Comparison of ENCODE assay signal across 15 cellular contexts in the genomic region with DNA sequence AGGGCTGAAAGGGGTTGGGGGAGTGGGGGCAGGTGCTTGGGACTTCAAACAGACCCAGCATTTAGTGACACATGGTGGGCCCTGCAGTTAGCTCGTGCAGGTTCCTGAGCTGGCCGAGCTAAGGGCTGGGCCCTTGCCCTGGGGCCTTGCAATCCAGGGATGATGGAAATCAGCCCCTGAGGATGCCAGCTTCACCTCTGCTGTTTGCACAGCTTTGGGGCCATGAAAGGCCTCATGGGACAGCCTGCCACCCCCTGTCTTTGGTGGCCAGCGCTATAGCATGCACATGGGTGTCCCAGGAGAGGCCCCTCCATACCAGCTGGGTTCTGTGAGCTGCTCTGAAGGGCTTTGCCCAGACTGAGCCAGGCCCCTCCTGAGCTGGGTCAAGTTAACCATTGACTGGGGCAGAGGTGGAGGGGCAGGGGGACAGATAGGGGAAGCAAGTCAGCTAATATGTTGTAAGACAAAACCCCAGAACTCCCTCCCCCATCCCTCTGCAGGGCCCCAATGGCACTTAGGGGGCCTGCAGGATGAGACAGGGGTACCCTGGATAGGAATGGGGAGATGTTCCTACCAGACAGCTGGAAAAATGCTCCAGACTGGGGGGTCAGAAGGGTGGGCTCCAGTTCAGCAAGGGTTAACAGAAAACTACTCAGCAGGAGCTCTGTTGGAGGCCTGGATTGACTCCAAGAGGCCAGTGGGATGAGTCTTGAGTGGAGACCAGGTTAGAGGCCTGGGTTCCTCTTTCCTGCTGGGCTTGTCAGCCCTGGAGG. TPM values are rescaled to one million over a fixed set of nuclear protein-coding genes. Genes with fewer than 3 reads are reported as not detected.
DNase-seq lines count a peak whose midpoint lies in the region; ATAC-seq and TF ChIP-seq lines count a peak whose summit lies in the region.
"Had no signal": no experiment of that assay in that cellular context is flagged by ENCODE, and none has a peak within 500 bp of the region (broad histone marks: within the 10 kb centered on the region; RNA-seq: fewer than 3 reads in every experiment).

No MANE protein-coding gene starts in this region.

- TF ChIP-seq CTCF in 22Rv1 (IDR thresholded peaks at IDR 0.05) = no peak
- TF ChIP-seq CTCF in HEK293 (tag by site-specific recombination; IDR thresholded peaks at IDR 0.05) = no peak
- TF ChIP-seq CTCF in breast epithelium (IDR thresholded peaks at IDR 0.05) = no peak
- no peak for TF ChIP-seq CTCF in right lobe of liver (IDR thresholded peaks at IDR 0.05)
- TF ChIP-seq CTCF in gastroesophageal sphincter (IDR thresholded peaks at IDR 0.05) = no peak

- H2AK5ac ChIP-seq in mesendoderm (ENCODE audit: low read length) = no peak overlapping the region

- H3K27me3 ChIP-seq in breast epithelium = no peaks in the 10 kb centered on the region
- H3K27me3 ChIP-seq in right lobe of liver = no peaks in the 10 kb centered on the region
- no peaks in the 10 kb centered on the region for H3K27me3 ChIP-seq in gastroesophageal sphincter
- H3K27me3 ChIP-seq in mesendoderm (ENCODE audit: insufficient read depth, low read length, poor library complexity) = no peaks in the 10 kb centered on the region
- H3K27me3 ChIP-seq: BE2C had no signal

- 20% methylated on average over 1 of the region's 3 CpGs for WGBS in right lobe of liver (ENCODE audit: insufficient coverage, low coverage, low lambda C conversion rate, missing lambda C conversion rate)
- WGBS in gastroesophageal sphincter (ENCODE audit: low coverage in 1 of 2), 2 donors = 43 to 60% methylated on average over 1 of the region's 3 CpGs
- WGBS in mesendoderm (ENCODE audit: extremely low coverage, insufficient coverage, low lambda C conversion rate) = no CpG with 5 or more reads among the region's 3 CpGs

- no peak overlapping the region for H4K8ac ChIP-seq in mesendoderm (ENCODE audit: low read depth, low read length)

- no peak overlapping the region for H3K23ac ChIP-seq in mesendoderm (ENCODE audit: low read length)

- ATAC-seq in right lobe of liver = peak in 3 of 4 donors; percentile 6 to 22 (median 19)
- no peak for ATAC-seq in gastroesophageal sphincter
- no peak for ATAC-seq in GM21423 (IDR thresholded peaks at IDR 0.05; ENCODE audit: unreplicated experiment)
- ATAC-seq: naive thymus-derived CD8-positive, alpha-beta T cell had no signal

- H2BK15ac ChIP-seq in mesendoderm (replicated peaks; ENCODE audit: low read depth) = no peak overlapping the region

- H2BK5ac ChIP-seq in mesendoderm (ENCODE audit: low read length) = no peak overlapping the region

- H3K27ac ChIP-seq in 22Rv1 (peak overlapping the region; percentile 98), HEK293 (ENCODE audit: extremely low read depth, low read depth, low read length) (peak overlapping the region; percentile 36; the same call in 1 of the 2 replicates), breast epithelium (peak overlapping the region; percentile 81 to 95), right lobe of liver (peak overlapping the region in 1 of 3 donors; percentile 11), gastroesophageal sphincter (no peak overlapping the region), mesendoderm (ENCODE audit: low read depth, low read length) (no peak overlapping the region)
- H3K27ac ChIP-seq: SJCRH30 had no signal

- H3K36me3 ChIP-seq in HEK293 (ENCODE audit: control insufficient read depth in 2 of 2, insufficient read depth in 1 of 2, low read length in 2 of 2) (peaks cover 0 to 14% of the 10 kb centered on the region in 2 experiments; a peak in 1 of 3 replicates), breast epithelium (no peaks in the 10 kb centered on the region), right lobe of liver (no peaks in the 10 kb centered on the region), gastroesophageal sphincter (no peaks in the 10 kb centered on the region), mesendoderm (ENCODE audit: control insufficient read depth, insufficient read depth, low read length) (no peaks in the 10 kb centered on the region)
- H3K36me3 ChIP-seq: BE2C, SJCRH30 had no signal

- no peak for TF ChIP-seq EP300 in gastroesophageal sphincter (IDR thresholded peaks at IDR 0.05)

- intact Hi-C loops in breast epithelium (cut with DNase I; ENCODE audit: low total_unique reads) = no loop called here
- intact Hi-C loops in right lobe of liver (cut with DNase I) = no loop called here

- no peak overlapping the region for H3K56ac ChIP-seq in mesendoderm (ENCODE audit: low read length)

- no peaks in the 10 kb centered on the region for H3K79me2 ChIP-seq in mesendoderm (ENCODE audit: control insufficient read depth, insufficient read depth, low read length)

- no peak overlapping the region for H3K4ac ChIP-seq in mesendoderm (ENCODE audit: low read depth, low read length)

- no peak overlapping the region for H3K4me2 ChIP-seq in mesendoderm (ENCODE audit: low read length)

- H4K5ac ChIP-seq in mesendoderm (ENCODE audit: low read length) = no peak overlapping the region

- no peak overlapping the region for H2BK120ac ChIP-seq in mesendoderm (ENCODE audit: low read depth, low read length)

- no peaks in the 10 kb centered on the region for H3K9me3 ChIP-seq in HEK293 (ENCODE audit: control insufficient read depth, insufficient read depth, low read depth, low read length)
- no peaks in the 10 kb centered on the region for H3K9me3 ChIP-seq in breast epithelium
- H3K9me3 ChIP-seq in right lobe of liver = no peaks in the 10 kb centered on the region
- H3K9me3 ChIP-seq in gastroesophageal sphincter = no peaks in the 10 kb centered on the region
- H3K9me3 ChIP-seq: BE2C, SJCRH30 had no signal

- CTCF ChIA-PET in HEK293 (lab: Yijun Ruan, JAX) = interaction anchor here (1.0 to 22.4 kb wide), 7 partner anchors 9 to 115 kb away, joined by 3 to 592 read pairs (median 6); partner anchors contain the start of genes CDK5RAP3 and PNPO

- H3K18ac ChIP-seq in mesendoderm (ENCODE audit: low read length) = no peak overlapping the region

- H3K4me1 ChIP-seq in HEK293 (ENCODE audit: control insufficient read depth, insufficient read depth, low read length) (peaks cover 28% of the 10 kb centered on the region), breast epithelium (peaks cover 0 to 24% of the 10 kb centered on the region in 2 donors), right lobe of liver (peaks cover 0 to 39% (median 13%) of the 10 kb centered on the region in 4 donors), gastroesophageal sphincter (no peaks in the 10 kb centered on the region), mesendoderm (ENCODE audit: control insufficient read depth, low read depth, low read length) (peaks cover 2% of the 10 kb centered on the region)
- H3K4me1 ChIP-seq: SJCRH30 had no signal

- DNase-seq in breast epithelium (ENCODE audit: low spot score in 2 of 2) (no peak), right lobe of liver (no peak), NCI-H82 treated with DMSO at 0.1 percent for 48 hours (lab: John Stamatoyannopoulos, UW; ENCODE audit: unreplicated experiment) (no peak), mesendoderm (no peak)
- DNase-seq: activated B cell treated with CpG ODN at 0.5 μM for 24 hours; BE2C; naive thymus-derived CD8-positive, alpha-beta T cell; NCI-H446; SJCRH30; stimulated activated CD4-positive, alpha-beta T cell treated with anti-CD3 and anti-CD28 coated beads, Interleukin-12 subunit alpha, Interleukin-12 subunit beta, amount 100 ng/mL, for 4 hours had no signal

- no peak for TF ChIP-seq POLR2A in breast epithelium (IDR thresholded peaks at IDR 0.05)
- no peak for TF ChIP-seq POLR2A in right lobe of liver (IDR thresholded peaks at IDR 0.05)
- TF ChIP-seq POLR2A in gastroesophageal sphincter (IDR thresholded peaks at IDR 0.05) = no peak

- POLR2A ChIA-PET in HEK293 (lab: Yijun Ruan, JAX) = interaction anchor here (0.6 to 4.0 kb wide), 9 partner anchors 10 to 295 kb away, joined by 3 to 26 read pairs (median 3); partner anchors contain the start of genes CDK5RAP3, PNPO and SP2

- no peaks in the 10 kb centered on the region for H3K79me1 ChIP-seq in mesendoderm (ENCODE audit: low read length)

- H3K9ac ChIP-seq in mesendoderm (ENCODE audit: low read length) = no peak overlapping the region

- H3K4me3 ChIP-seq in HEK293 (ENCODE audit: low read depth, low read length) (no peak overlapping the region), breast epithelium (peak overlapping the region in 2 of 3 donors; percentile 60 to 64), right lobe of liver (peak overlapping the region in 1 of 3 donors; percentile 5), gastroesophageal sphincter (no peak overlapping the region), mesendoderm (ENCODE audit: low read length) (no peak overlapping the region)
- H3K4me3 ChIP-seq: SJCRH30 had no signal

TF ChIP-seq in HEK293, 187 proteins besides CTCF, POLR2A, EP300 and RAD21 (continues in another document):
- TF ChIP-seq ZNF704 (tag by site-specific recombination; IDR thresholded peaks at IDR 0.05) (no peak), ZNF341 (tag by site-specific recombination; IDR thresholded peaks at IDR 0.05; ENCODE audit: low read depth) (peak; percentile 34; the same call in 1 of the 2 replicates), ZNF324 (tag by site-specific recombination; IDR thresholded peaks at IDR 0.05) (no peak), ZIC2 (tag by site-specific recombination; IDR thresholded peaks at IDR 0.05) (peak; percentile 89), ZBTB7A (tag by site-specific recombination; IDR thresholded peaks at IDR 0.05; ENCODE audit: low read depth) (no peak), ZNF837 (tag by site-specific recombination; IDR thresholded peaks at IDR 0.05) (no peak)

RNA-seq across cellular contexts. Expression of gene PRR15L, which starts 0.7 kb away (rescaled TPM):
- total RNA-seq in breast epithelium = 100 to 1,000 TPM in 1 of 3 donors, 10 to 100 TPM in 1, not detected in 1; 38.7 to 105 TPM
- total RNA-seq in right lobe of liver = 1 to 10 TPM in 1 of 6 experiments, under 1 TPM in 5; 0.19 to 1.1 (median 0.47) TPM
- total RNA-seq in gastroesophageal sphincter = 1 to 10 TPM in 1 of 4 donors, under 1 TPM in 1, not detected in 2; 0.19 to 3.5 TPM
- polyA plus RNA-seq in mesendoderm (2013, experiment 1 of 2) = 0.03 TPM
- polyA plus RNA-seq in mesendoderm (2013, experiment 2 of 2) = 0.03 TPM
- total RNA-seq: activated B cell treated with CpG ODN at 0.5 μM for 24 hours; astrocyte; naive thymus-derived CD8-positive, alpha-beta T cell; SJCRH30 had no signal

RNA-seq across cellular contexts. Expression of gene CDK5RAP3, which starts 13.9 kb away (rescaled TPM):
- total RNA-seq in breast epithelium = 100 to 1,000 TPM; 121 to 198 (median 183) TPM
- total RNA-seq in right lobe of liver = 100 to 1,000 TPM in 3 of 6 experiments, 10 to 100 TPM in 3; 47.3 to 119 (median 99.7) TPM
- 10 to 100 TPM; 43.8 to 98.8 (median 63.8) TPM for total RNA-seq in gastroesophageal sphincter
- polyA plus RNA-seq in mesendoderm (2013, experiment 1 of 2) = 56.8 TPM
- 57.6 TPM for polyA plus RNA-seq in mesendoderm (2013, experiment 2 of 2)

RNA-seq across cellular contexts. Expression of gene PNPO, which starts 15.6 kb away (rescaled TPM):
- 10 to 100 TPM; 28.3 to 61.2 (median 34.7) TPM for total RNA-seq in breast epithelium
- 100 to 1,000 TPM in 5 of 6 experiments, 10 to 100 TPM in 1; 85.0 to 151 (median 124) TPM for total RNA-seq in right lobe of liver
- 10 to 100 TPM; 20.3 to 43.9 (median 21.9) TPM for total RNA-seq in gastroesophageal sphincter
- polyA plus RNA-seq in mesendoderm (2013, experiment 1 of 2) = 2.6 TPM
- 2.9 TPM for polyA plus RNA-seq in mesendoderm (2013, experiment 2 of 2)

Comparison
In these comparisons a context has a peak if more than half of its experiments do, and no peak if none do; other contexts are left out.
1. H3K27ac ChIP-seq: peak in 22Rv1 (single experiment), HEK293 (single experiment) and breast epithelium (2 of 2); none in gastroesophageal sphincter (0 of 4) and mesendoderm (single experiment).
2. H3K4me3 ChIP-seq: peak in breast epithelium (2 of 3); none in HEK293 (single experiment), gastroesophageal sphincter (0 of 2) and mesendoderm (single experiment).
3. ATAC-seq: peak in right lobe of liver (3 of 4); none in gastroesophageal sphincter (single experiment) and GM21423 (single experiment).